8 cellular contexts compared by ENCODE assay signal in the genomic region with DNA sequence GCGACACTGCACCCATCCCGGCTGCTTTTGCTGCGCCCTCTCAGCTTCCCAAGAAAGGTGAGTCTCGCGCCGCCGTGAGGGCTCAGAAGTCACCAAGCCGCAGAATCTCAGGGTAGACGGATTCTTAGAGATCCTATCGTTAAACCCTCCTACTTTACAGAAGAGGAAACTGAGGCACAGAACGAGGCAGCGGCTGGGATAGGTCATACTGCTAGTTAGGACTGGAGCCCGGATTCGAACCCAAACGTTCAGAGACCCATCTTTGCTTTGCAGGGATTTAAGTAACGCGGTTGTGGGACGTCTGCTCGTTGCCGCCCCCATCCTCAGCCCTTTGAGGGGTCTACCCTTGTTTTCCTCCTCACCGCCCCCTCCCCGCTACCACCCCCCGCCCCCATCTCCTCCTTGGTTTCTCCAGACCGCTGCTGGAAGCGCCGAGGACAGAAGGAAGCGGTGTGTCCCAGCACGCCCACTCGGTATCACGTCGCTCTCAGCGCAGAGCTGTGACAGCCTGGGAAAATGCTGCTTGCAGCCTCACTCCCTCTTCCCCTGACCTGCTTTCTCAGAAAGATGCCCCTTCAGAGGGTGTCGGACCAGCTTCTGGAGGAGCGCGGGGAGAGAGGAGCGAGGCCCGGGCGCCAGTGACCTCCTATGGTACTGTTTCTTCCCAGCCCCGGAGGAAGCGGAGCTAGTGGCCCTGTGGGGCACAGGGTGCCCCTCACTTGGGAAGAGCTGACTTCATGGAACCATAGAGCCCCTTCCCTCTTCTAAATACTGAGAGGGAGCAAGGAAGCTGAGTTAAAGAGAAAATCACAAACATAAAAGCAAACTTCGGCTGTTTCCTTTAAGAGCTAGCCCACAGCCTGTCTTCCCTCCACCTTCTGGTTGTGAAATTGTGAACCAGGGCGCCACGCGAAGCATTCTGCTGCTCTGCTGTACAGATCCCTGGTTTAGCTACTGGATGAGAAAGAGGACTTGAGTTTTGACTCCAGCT. TPM values are rescaled to one million over a fixed set of nuclear protein-coding genes. Genes with fewer than 3 reads are reported as not detected.
DNase-seq lines count a peak whose midpoint lies in the region; ATAC-seq, FAIRE-seq and TF ChIP-seq lines count a peak whose summit lies in the region.

No MANE protein-coding gene starts in this region.

- FAIRE-seq in HepG2 (lab: Jason Lieb, UNC), result peak; percentile 66

- no TSS peak for BruUV-seq in HepG2 (replicated peaks; lab: Mats Ljungman, UMichigan)

- H3K79me2 ChIP-seq in KMS-11 (ENCODE audit: insufficient read depth, low read depth) (no peaks in the 10 kb centered on the region), HepG2 (ENCODE audit: insufficient read depth, low read length) (peaks cover 55% of the 10 kb centered on the region)

- no peak for TF ChIP-seq POLR2A in HepG2 (IDR thresholded peaks at IDR 0.05; ENCODE audit: insufficient read depth in 1 of 2, low read depth in 2 of 2, low read length in 2 of 2)

- 2% methylated on average over 29 of the region's 44 CpGs for WGBS in HepG2 (ENCODE audit: low lambda C conversion rate)

- TF ChIP-seq RAD21 in HepG2 (CRISPR knock-in tag; IDR thresholded peaks at IDR 0.05), result no peak

- no peaks in the 10 kb centered on the region for H3K9me3 ChIP-seq in HepG2 (ENCODE audit: low read length)

- H3K4me1 ChIP-seq in KMS-11 (ENCODE audit: low read depth, poor library complexity, severe bottlenecking) (peaks cover 18% of the 10 kb centered on the region), HepG2 (ENCODE audit: insufficient read depth, low read length) (peaks cover 53% of the 10 kb centered on the region)

- H3K4me3 ChIP-seq in KMS-11 (IDR thresholded peaks at IDR 0.05; ENCODE audit: insufficient read depth, low read depth, low read length) (peak overlapping the region; percentile 77), dorsolateral prefrontal cortex (peak overlapping the region; percentile 56 to 93 (median 80)), HepG2 (replicated peaks in 1 of 3; ENCODE audit: insufficient read depth in 1 of 3, low read depth in 2 of 3, low read length in 3 of 3) (peak overlapping the region; percentile 69 to 94 (median 88))

- peak overlapping the region; percentile 93 for H3K27ac Mint-ChIP-seq in activated CD4-positive, alpha-beta T cell treated with anti-CD3 and anti-CD28 coated beads, Interleukin-2, amount 10 ng/mL, durations not matched to agents 24 days and 14 days

- H4K20me1 ChIP-seq in KMS-11 (ENCODE audit: insufficient read depth) (no peaks in the 10 kb centered on the region), HepG2 (ENCODE audit: insufficient read depth, low read length) (no peaks in the 10 kb centered on the region; the same call in 1 of the 2 replicates)

- ATAC-seq in HepG2 (peak; percentile 59), GM18517 (IDR thresholded peaks at IDR 0.05; ENCODE audit: unreplicated experiment) (no peak)

- POLR2A ChIA-PET in HepG2 (lab: Yijun Ruan, JAX), result interaction anchor here (0.7 to 2.6 kb wide), 10 partner anchors 10 to 197 kb away, joined by 3 to 23 read pairs (median 6); no protein-coding TSS in a partner anchor

- DNase-seq in NCI-H82 (lab: John Stamatoyannopoulos, UW) (peak; percentile 61), NCI-H82 treated with DMSO at 0.1 percent for 48 hours (lab: John Stamatoyannopoulos, UW; ENCODE audit: unreplicated experiment) (no peak), dorsolateral prefrontal cortex (peak in 9 of 10 donors; percentile 5 to 66 (median 58)), HepG2 (ENCODE audit: low spot score) (peak; percentile 23)
- DNase-seq in activated CD4-positive, alpha-beta T cell treated with anti-CD3 and anti-CD28 coated beads, Interleukin-2, amount 10 ng/mL, durations not matched to agents 24 days and 14 days, result peak; percentile 82
- DNase-seq in stimulated activated CD4-positive, alpha-beta T cell treated with anti-CD3 and anti-CD28 coated beads, Interleukin-4, amount 100 ng/mL, for 4 hours, result peak; percentile 21 to 22

- H3K4me2 ChIP-seq in KMS-11 (peak overlapping the region; percentile 68), HepG2 (ENCODE audit: low read depth, low read length) (peak overlapping the region; percentile 88)

- CTCF ChIA-PET in HepG2 (lab: Yijun Ruan, JAX; ENCODE audit: low intra/inter-chr PET ratio, low total read pairs), result interaction anchor here (1.1 kb wide), 1 partner anchor 9 kb away, joined by 6 read pairs; no protein-coding TSS in a partner anchor

- no peak overlapping the region for H3K27ac ChIP-seq in KMS-11
- peak overlapping the region in 58 of 59 donors; percentile 2 to 89 (median 74) for H3K27ac ChIP-seq in dorsolateral prefrontal cortex
- peak overlapping the region; percentile 75 for H3K27ac ChIP-seq in HepG2 (ENCODE audit: extremely low read length, insufficient read depth, low read length)

- H2AFZ ChIP-seq in KMS-11 (ENCODE audit: low read depth), result peak overlapping the region; percentile 93
- H2AFZ ChIP-seq in HepG2 (ENCODE audit: low read length), result peak overlapping the region; percentile 38

- in situ Hi-C loops in HepG2 (cut with HindIII; ENCODE audit: extremely low pct_ligation_motif_present, low pct_unique_long_range_greater_than_20kb), result loop anchor here (10.0 kb wide), 1 partner anchor 180 kb away; no protein-coding TSS in a partner anchor

- peaks cover 35% of the 10 kb centered on the region for H3K4me1 Mint-ChIP-seq in activated CD4-positive, alpha-beta T cell treated with anti-CD3 and anti-CD28 coated beads, Interleukin-2, amount 10 ng/mL, durations not matched to agents 24 days and 14 days

- intact Hi-C loops in activated CD4-positive, alpha-beta T cell treated with anti-CD3 and anti-CD28 coated beads, Interleukin-2, amount 10 ng/mL, durations not matched to agents 24 days and 14 days (cut with micrococcal nuclease), result loop anchor here (1.0 to 2.0 kb wide), 3 partner anchors 20 to 72 kb away; no protein-coding TSS in a partner anchor
- intact Hi-C loops in dorsolateral prefrontal cortex (cut with DNase I), result loop anchor here (5.0 to 10.0 kb wide), 2 partner anchors 92 to 190 kb away; no protein-coding TSS in a partner anchor
- intact Hi-C loops in HepG2 (cut with micrococcal nuclease; ENCODE audit: unreplicated experiment), result loop anchor here (1.0 to 5.0 kb wide), 5 partner anchors 34 to 552 kb away; no protein-coding TSS in a partner anchor

- no peaks in the 10 kb centered on the region for H3K36me3 ChIP-seq in KMS-11 (ENCODE audit: insufficient read depth)
- peaks cover 2 to 7% of the 10 kb centered on the region in 2 experiments; a peak in 2 of 5 replicates for H3K36me3 ChIP-seq in HepG2 (replicated peaks in 1 of 2; ENCODE audit: control insufficient read depth in 1 of 2, insufficient read depth in 2 of 2, low read length in 2 of 2)

- H3K27me3 ChIP-seq in KMS-11 (ENCODE audit: insufficient read depth, low read depth), result no peaks in the 10 kb centered on the region
- no peaks in the 10 kb centered on the region for H3K27me3 ChIP-seq in dorsolateral prefrontal cortex
- peaks cover 0 to 4% of the 10 kb centered on the region in 2 experiments; a peak in 1 of 5 replicates for H3K27me3 ChIP-seq in HepG2 (ENCODE audit: control insufficient read depth in 1 of 2, insufficient read depth in 2 of 2, low read length in 2 of 2)

- H3K27me3 Mint-ChIP-seq in activated CD4-positive, alpha-beta T cell treated with anti-CD3 and anti-CD28 coated beads, Interleukin-2, amount 10 ng/mL, durations not matched to agents 24 days and 14 days, result no peaks in the 10 kb centered on the region

- H3K4me3 Mint-ChIP-seq in activated CD4-positive, alpha-beta T cell treated with anti-CD3 and anti-CD28 coated beads, Interleukin-2, amount 10 ng/mL, durations not matched to agents 24 days and 14 days, result peak overlapping the region; percentile 90

- H3K36me3 Mint-ChIP-seq in activated CD4-positive, alpha-beta T cell treated with anti-CD3 and anti-CD28 coated beads, Interleukin-2, amount 10 ng/mL, durations not matched to agents 24 days and 14 days (ENCODE audit: low read depth), result peaks cover 16% of the 10 kb centered on the region

- TF ChIP-seq EP300 in HepG2 (IDR thresholded peaks at IDR 0.05; ENCODE audit: low read depth in 2 of 2, low read length in 2 of 2) (no peak), HepG2 (CRISPR knock-in tag; IDR thresholded peaks at IDR 0.05; ENCODE audit: borderline replicate concordance) (no peak)

- TF ChIP-seq CTCF in KMS-11 (conservative IDR thresholded peaks at IDR 0.05; ENCODE audit: low read depth, low read length) (no peak), dorsolateral prefrontal cortex (IDR thresholded peaks at IDR 0.05 in 54 of 56, conservative IDR thresholded peaks at IDR 0.05 in 2 of 56; ENCODE audit: low read depth in 1 of 56, partially characterized antibody in 56 of 56) (peak in 4 of 56 donors; percentile 3 to 14 (median 6)), HepG2 (CRISPR knock-in tag; IDR thresholded peaks at IDR 0.05) (no peak)

- peak overlapping the region; percentile 33; the same call in 1 of the 2 replicates for H3K9ac ChIP-seq in KMS-11
- peak overlapping the region; percentile 83 for H3K9ac ChIP-seq in HepG2 (ENCODE audit: insufficient read depth, low read depth, low read length)

- H3K9me3 Mint-ChIP-seq in activated CD4-positive, alpha-beta T cell treated with anti-CD3 and anti-CD28 coated beads, Interleukin-2, amount 10 ng/mL, durations not matched to agents 24 days and 14 days, result no peaks in the 10 kb centered on the region

RNA-seq across cellular contexts. Expression of gene IL1RAP, which starts 0.6 kb away (rescaled TPM):
- total RNA-seq in activated CD4-positive, alpha-beta T cell treated with anti-CD3 and anti-CD28 coated beads, Interleukin-2, amount 10 ng/mL, durations not matched to agents 24 days and 14 days, result 24.8 and 27.8 TPM in 2 replicates
- total RNA-seq in dorsolateral prefrontal cortex (10 to 100 TPM; 13.2 to 38.2 (median 22.1) TPM), HepG2 (2016; rRNA removed; fragmentation: Illumina TruSeq; extraction: Trizol) (11.6 and 18.3 TPM in 2 replicates)
- total RNA-seq in HepG2 (2016; cell fraction: cytosol; rRNA removed; fragmentation: Illumina TruSeq; extraction: Trizol; ENCODE audit: low read depth), result 2.1 and 3.3 TPM in 2 replicates
- total RNA-seq in HepG2 (2016; cell fraction: insoluble cytoplasmic fraction; rRNA removed; fragmentation: Illumina TruSeq; extraction: Trizol), result 13.4 and 17.4 TPM in 2 replicates
- total RNA-seq in HepG2 (2016; cell fraction: membrane; rRNA removed; fragmentation: Illumina TruSeq; extraction: Trizol), result 5.0 and 5.2 TPM in 2 replicates
- total RNA-seq in HepG2 (2016; cell fraction: nucleus; rRNA removed; fragmentation: Illumina TruSeq; extraction: Trizol), result 36.6 and 41.3 TPM in 2 replicates
- polyA plus RNA-seq in HepG2 (2011; rRNA removed), result 54.9 and 57.9 TPM in 2 replicates
- 35.4 and 47.2 TPM in 2 replicates for polyA plus RNA-seq in HepG2 (2011; cell fraction: cytosol; rRNA removed)
- 37.9 and 42.4 TPM in 2 replicates for polyA plus RNA-seq in HepG2 (2011; cell fraction: nucleus; rRNA removed)
- polyA plus RNA-seq in HepG2 (2012), result 25.1 and 30.4 TPM in 2 replicates
- 1.1 and 1.3 TPM in 2 replicates for polyA plus RNA-seq in HepG2 (2016; cell fraction: cytosol; fragmentation: Illumina TruSeq; extraction: Trizol; ENCODE audit: low read depth)
- polyA plus RNA-seq in HepG2 (2016; cell fraction: insoluble cytoplasmic fraction; fragmentation: Illumina TruSeq; extraction: Trizol; ENCODE audit: low read depth), result 9.5 and 10.6 TPM in 2 replicates
- polyA plus RNA-seq in HepG2 (2016; cell fraction: membrane; fragmentation: Illumina TruSeq; extraction: Trizol; ENCODE audit: low read depth), result 1.9 and 2.1 TPM in 2 replicates
- polyA plus RNA-seq in HepG2 (2016; cell fraction: nucleus; fragmentation: Illumina TruSeq; extraction: Trizol; ENCODE audit: insufficient read depth, low read depth), result 23.6 and 24.7 TPM in 2 replicates
- 31.1 and 117 TPM in 2 replicates for polyA minus RNA-seq in HepG2 (2011; rRNA and poly(A)+ RNA removed; ENCODE audit: low replicate concordance)
- 59.6 and 82.5 TPM in 2 replicates for polyA minus RNA-seq in HepG2 (2011; cell fraction: cytosol; rRNA and poly(A)+ RNA removed)
- 162 and 189 TPM in 2 replicates for polyA minus RNA-seq in HepG2 (2011; cell fraction: nucleus; rRNA and poly(A)+ RNA removed)
